32 cellular contexts compared by ENCODE assay signal in genomic region chr6:9307187-9307586, GRCh38.
"Had no signal": no experiment of that assay in that cellular context is flagged by ENCODE, and none has a peak within 500 bp of the region (broad histone marks: within the 10 kb centered on the region; RNA-seq: fewer than 3 reads in every experiment).

No MANE protein-coding gene starts in this region.

- H3K4me3 ChIP-seq: MG63 had no signal

- H3K27ac ChIP-seq: KMS-11 had no signal

- H3K36me3 ChIP-seq: MG63 had no signal

- H3K27me3 ChIP-seq: MG63 had no signal

- H3K9me3 ChIP-seq: MG63 had no signal

- DNase-seq: Karpas-422, Kasumi-1, KG1, MG63, MM.1S, MV-4-11, NCI-H1048, NCI-H1092, NCI-H1092 treated with DMSO at 0.1 percent for 48 hours, NCI-H1105, NCI-H1105 treated with DMSO at 0.1 percent for 48 hours, NCI-H1417 treated with DMSO at 0.1 percent for 48 hours, NCI-H1436, NCI-H1436 treated with DMSO at 0.1 percent for 48 hours, NCI-H1694, NCI-H1694 treated with DMSO at 0.1 percent for 48 hours, NCI-H187, NCI-H187 treated with DMSO at 0.1 percent for 48 hours, NCI-H2029, NCI-H2029 treated with DMSO at 0.1 percent for 48 hours, NCI-H2081, NCI-H2081 treated with DMSO at 0.1 percent for 48 hours, NCI-H2107, NCI-H2171, NCI-H2171 treated with DMSO at 0.1 percent for 48 hours, NCI-H2227 treated with DMSO at 0.1 percent for 48 hours, NCI-H226, NCI-H345, NCI-H446, NCI-H446 treated with DMSO at 0.1 percent for 48 hours, NCI-H510A had no signal
